ENCODE assay signal across 8 cellular contexts in genomic region chr4:4248036-4248884, GRCh38.
DNase-seq lines count a peak whose midpoint lies in the region; ATAC-seq lines count a peak whose summit lies in the region.

A gene with protein sequence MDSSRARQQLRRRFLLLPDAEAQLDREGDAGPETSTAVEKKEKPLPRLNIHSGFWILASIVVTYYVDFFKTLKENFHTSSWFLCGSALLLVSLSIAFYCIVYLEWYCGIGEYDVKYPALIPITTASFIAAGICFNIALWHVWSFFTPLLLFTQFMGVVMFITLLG (minus strand): TSS chr4:4248223. CDS start chr4:4248202, 21 bp downstream.

- DNase-seq in AG08396 (ENCODE audit: low spot score) (peak; percentile 97), NCI-H345 (lab: John Stamatoyannopoulos, UW) (peak; percentile 89), inferior parietal cortex (ENCODE audit: extremely low spot score) (peak; percentile 98)
- DNase-seq in activated CD4-positive, CD25-positive, alpha-beta regulatory T cell (lab: John Stamatoyannopoulos, UW): peak; percentile 75 to 81 (median 80)
- peak; percentile 87 for DNase-seq in central memory CD4-positive, alpha-beta T cell
- DNase-seq in stimulated activated CD4-positive, alpha-beta T cell treated with anti-CD3 and anti-CD28 coated beads, Interleukin-12 subunit alpha, Interleukin-12 subunit beta, amount 100 ng/mL, for 24 hours (ENCODE audit: low read depth in 2 of 2): peak; percentile 88 to 89

- ATAC-seq in GM18907 (IDR thresholded peaks at IDR 0.05; ENCODE audit: unreplicated experiment): peak; percentile 93
- ATAC-seq in HG03159 (IDR thresholded peaks at IDR 0.05; ENCODE audit: unreplicated experiment): peak; percentile 97

Comparison
In these comparisons a context has a peak if more than half of its experiments do, and no peak if none do; other contexts are left out.
1. Peak in every context shown above with its lines: DNase-seq and ATAC-seq.